In the genomic region with DNA sequence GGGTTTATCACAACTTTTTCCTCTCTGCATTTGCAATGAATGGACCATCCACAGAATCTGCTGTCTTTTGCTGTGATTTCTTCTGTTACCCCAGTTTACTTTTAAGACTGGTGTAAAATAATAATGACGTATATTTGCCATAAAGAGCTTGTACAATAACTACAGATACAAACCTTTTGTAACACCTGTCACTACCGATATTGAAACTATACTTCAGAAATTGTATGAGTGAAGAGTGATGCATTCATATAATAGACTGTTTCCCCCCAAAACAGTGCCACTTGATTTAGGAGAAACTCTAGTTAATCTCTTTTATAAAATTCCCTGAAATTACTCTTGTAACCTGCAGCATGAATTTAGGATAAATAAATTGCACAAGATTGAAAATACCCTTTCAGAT, we compare ENCODE assay signal across 16 cellular contexts. TPM values are rescaled to one million over a fixed set of nuclear protein-coding genes. Genes with fewer than 3 reads are reported as not detected.
DNase-seq lines count a peak whose midpoint lies in the region; ATAC-seq, FAIRE-seq and TF ChIP-seq lines count a peak whose summit lies in the region.
"Had no signal": no experiment of that assay in that cellular context is flagged by ENCODE, and none has a peak within 500 bp of the region (broad histone marks: within the 10 kb centered on the region; RNA-seq: fewer than 3 reads in every experiment).

No MANE protein-coding gene starts in this region.

- POLR2A ChIA-PET in Panc1 (lab: Charles Lee), result no interaction called here

- no peaks in the 10 kb centered on the region for H3K9me3 ChIP-seq in Panc1 (ENCODE audit: control insufficient read depth, insufficient read depth, low read depth, low read length)
- no peaks in the 10 kb centered on the region for H3K9me3 ChIP-seq in smooth muscle cell (replicated peaks; ENCODE audit: low read depth)
- no peaks in the 10 kb centered on the region for H3K9me3 ChIP-seq in MG63

- H3K9ac ChIP-seq in smooth muscle cell (ENCODE audit: low read depth), result no peak overlapping the region
- H3K9ac ChIP-seq: KMS-11 had no signal

- H3K36me3 ChIP-seq in Panc1 (ENCODE audit: control insufficient read depth, insufficient read depth, low read length) (no peaks in the 10 kb centered on the region), smooth muscle cell (ENCODE audit: low read depth) (no peaks in the 10 kb centered on the region), MG63 (no peaks in the 10 kb centered on the region)

- H3K4me1 Mint-ChIP-seq in glutamatergic neuron (ENCODE audit: low read depth, unreplicated experiment), result peaks cover 23% of the 10 kb centered on the region

- no peak overlapping the region for H2AFZ ChIP-seq in smooth muscle cell (ENCODE audit: low read depth)

- peak overlapping the region; percentile 7; the same call in 1 of the 2 replicates for H3K27ac ChIP-seq in Panc1 (ENCODE audit: low read length)
- peak overlapping the region; percentile 79 for H3K27ac ChIP-seq in smooth muscle cell (ENCODE audit: low read depth)
- H3K27ac ChIP-seq: C4-2B, KMS-11 had no signal

- peak; percentile 56 for FAIRE-seq in GM19239 (lab: Jason Lieb, UNC)

- no peaks in the 10 kb centered on the region for H4K20me1 ChIP-seq in smooth muscle cell (ENCODE audit: low read depth)

- H3K36me3 Mint-ChIP-seq in glutamatergic neuron (ENCODE audit: unreplicated experiment), result no peaks in the 10 kb centered on the region
- H3K36me3 Mint-ChIP-seq: type B pancreatic cell had no signal

- no peak for ATAC-seq in Panc1
- no peak for ATAC-seq in HG02642 (IDR thresholded peaks at IDR 0.05; ENCODE audit: poor library complexity, unreplicated experiment)

- peak overlapping the region; percentile 44 for H3K4me2 ChIP-seq in smooth muscle cell

- H3K4me1 ChIP-seq in Panc1 (ENCODE audit: control insufficient read depth, insufficient read depth, low read length) (peaks cover 13% of the 10 kb centered on the region), smooth muscle cell (ENCODE audit: low read depth) (peaks cover 32% of the 10 kb centered on the region)

- in situ Hi-C loops in Panc1 (cut with HindIII; ENCODE audit: low pct_unique_long_range_greater_than_20kb, low sequenced_read_pairs), result no loop called here

- H3K27me3 Mint-ChIP-seq in glutamatergic neuron (ENCODE audit: unreplicated experiment), result no peaks in the 10 kb centered on the region
- H3K27me3 Mint-ChIP-seq: activated CD4-positive, alpha-beta T cell treated with anti-CD3 and anti-CD28 coated beads, Interleukin-2, amount 10 ng/mL, durations not matched to agents 24 days and 14 days; type B pancreatic cell had no signal

- H3K27ac Mint-ChIP-seq in glutamatergic neuron (ENCODE audit: unreplicated experiment), result peak overlapping the region; percentile 96
- H3K27ac Mint-ChIP-seq: activated CD4-positive, alpha-beta T cell treated with anti-CD3 and anti-CD28 coated beads, Interleukin-2, amount 10 ng/mL, durations not matched to agents 24 days and 14 days; activated T-helper 2 cell treated with anti-CD3 and anti-CD28 coated beads, Interferon-gamma antibody, Interleukin-2, Interleukin-4, amounts not matched to agents 10 μg/mL and 5 μg/mL and 100 μg/mL, durations not matched to agents 14 hours and 24 hours and 36 hours; T-helper 1 cell treated with Interleukin-12 subunit alpha and Interleukin-12 subunit beta and Interleukin-4 antibody, amounts not matched to agents 30 μg/mL and 1 μg/mL, for 36 hours had no signal

- 100% methylated on average over 2 of the region's 2 CpGs for WGBS in smooth muscle cell (ENCODE audit: low lambda C conversion rate)

- no peaks in the 10 kb centered on the region for H3K27me3 ChIP-seq in Panc1 (ENCODE audit: control insufficient read depth, insufficient read depth, low read length)
- no peaks in the 10 kb centered on the region for H3K27me3 ChIP-seq in smooth muscle cell (ENCODE audit: low read depth)
- H3K27me3 ChIP-seq in MG63, result no peaks in the 10 kb centered on the region

- H3K9me3 Mint-ChIP-seq in glutamatergic neuron (ENCODE audit: unreplicated experiment), result no peaks in the 10 kb centered on the region
- H3K9me3 Mint-ChIP-seq: activated CD4-positive, alpha-beta T cell treated with anti-CD3 and anti-CD28 coated beads, Interleukin-2, amount 10 ng/mL, durations not matched to agents 24 days and 14 days; activated T-helper 2 cell treated with anti-CD3 and anti-CD28 coated beads, Interferon-gamma antibody, Interleukin-2, Interleukin-4, amounts not matched to agents 10 μg/mL and 5 μg/mL and 100 μg/mL, durations not matched to agents 14 hours and 24 hours and 36 hours; T-helper 1 cell treated with Interleukin-12 subunit alpha and Interleukin-12 subunit beta and Interleukin-4 antibody, amounts not matched to agents 30 μg/mL and 1 μg/mL, for 36 hours; type B pancreatic cell had no signal

- intact Hi-C loops in Panc1 (cut with micrococcal nuclease; ENCODE audit: unreplicated experiment), result no loop called here

- TF ChIP-seq CTCF in Panc1 (IDR thresholded peaks at IDR 0.05) (no peak), glutamatergic neuron (IDR thresholded peaks at IDR 0.05; ENCODE audit: partially characterized antibody, unreplicated experiment) (no peak), smooth muscle cell (IDR thresholded peaks at IDR 0.05; ENCODE audit: borderline replicate concordance, insufficient read depth, poor library complexity, severe bottlenecking) (no peak)

- H3K4me3 ChIP-seq in Panc1 (ENCODE audit: low read depth in 2 of 2, low read length in 2 of 2) (no peak overlapping the region), smooth muscle cell (no peak overlapping the region), MG63 (no peak overlapping the region)

- no peak for DNase-seq in GM19239 (ENCODE audit: insufficient read length, low spot score)
- no peak for DNase-seq in Panc1 (ENCODE audit: low read depth, low spot score)
- DNase-seq in glutamatergic neuron, result no peak
- no peak for DNase-seq in smooth muscle cell (lab: John Stamatoyannopoulos, UW; ENCODE audit: unreplicated experiment)
- no peak for DNase-seq in MG63
- no peak for DNase-seq in COLO829 (ENCODE audit: low spot score)
- DNase-seq: activated CD4-positive, alpha-beta T cell treated with anti-CD3 and anti-CD28 coated beads, Interleukin-2, amount 10 ng/mL, durations not matched to agents 24 days and 14 days; amygdala; dermis blood vessel endothelial cell; NCI-H510A had no signal

- peaks cover 27% of the 10 kb centered on the region for H3F3A ChIP-seq in smooth muscle cell (ENCODE audit: low read depth)

- no peaks in the 10 kb centered on the region for H3K79me2 ChIP-seq in smooth muscle cell (ENCODE audit: low read depth)

- BruUV-seq in Panc1 (replicated peaks; lab: Mats Ljungman, UMichigan), result no TSS peak

- no peak overlapping the region for H3K4me3 Mint-ChIP-seq in glutamatergic neuron (ENCODE audit: unreplicated experiment)
- H3K4me3 Mint-ChIP-seq: activated CD4-positive, alpha-beta T cell treated with anti-CD3 and anti-CD28 coated beads, Interleukin-2, amount 10 ng/mL, durations not matched to agents 24 days and 14 days; T-helper 1 cell treated with Interleukin-12 subunit alpha and Interleukin-12 subunit beta and Interleukin-4 antibody, amounts not matched to agents 30 μg/mL and 1 μg/mL, for 36 hours had no signal

- CTCF ChIA-PET in Panc1 (lab: Charles Lee), result no interaction called here

RNA-seq across cellular contexts. Expression of a gene that starts 26.4 kb away (rescaled TPM):
- 42.1 TPM for total RNA-seq in Panc1 (2021; ENCODE audit: unreplicated experiment)
- 24.5 TPM for polyA plus RNA-seq in Panc1 (2012; ENCODE audit: insufficient read length)
- 22.7 TPM for total RNA-seq in glutamatergic neuron (ENCODE audit: unreplicated experiment)
- 29.3 and 29.5 TPM in 2 replicates for total RNA-seq in smooth muscle cell
- polyA plus RNA-seq in smooth muscle cell, result 35.7 and 41.9 TPM in 2 replicates
- total RNA-seq in MG63 (2014; rRNA removed; shearing (Covaris generic); ENCODE audit: low replicate concordance), result 13.0 and 18.9 TPM in 2 replicates
